ENCODE assay signal across 8 cellular contexts in the genomic region with DNA sequence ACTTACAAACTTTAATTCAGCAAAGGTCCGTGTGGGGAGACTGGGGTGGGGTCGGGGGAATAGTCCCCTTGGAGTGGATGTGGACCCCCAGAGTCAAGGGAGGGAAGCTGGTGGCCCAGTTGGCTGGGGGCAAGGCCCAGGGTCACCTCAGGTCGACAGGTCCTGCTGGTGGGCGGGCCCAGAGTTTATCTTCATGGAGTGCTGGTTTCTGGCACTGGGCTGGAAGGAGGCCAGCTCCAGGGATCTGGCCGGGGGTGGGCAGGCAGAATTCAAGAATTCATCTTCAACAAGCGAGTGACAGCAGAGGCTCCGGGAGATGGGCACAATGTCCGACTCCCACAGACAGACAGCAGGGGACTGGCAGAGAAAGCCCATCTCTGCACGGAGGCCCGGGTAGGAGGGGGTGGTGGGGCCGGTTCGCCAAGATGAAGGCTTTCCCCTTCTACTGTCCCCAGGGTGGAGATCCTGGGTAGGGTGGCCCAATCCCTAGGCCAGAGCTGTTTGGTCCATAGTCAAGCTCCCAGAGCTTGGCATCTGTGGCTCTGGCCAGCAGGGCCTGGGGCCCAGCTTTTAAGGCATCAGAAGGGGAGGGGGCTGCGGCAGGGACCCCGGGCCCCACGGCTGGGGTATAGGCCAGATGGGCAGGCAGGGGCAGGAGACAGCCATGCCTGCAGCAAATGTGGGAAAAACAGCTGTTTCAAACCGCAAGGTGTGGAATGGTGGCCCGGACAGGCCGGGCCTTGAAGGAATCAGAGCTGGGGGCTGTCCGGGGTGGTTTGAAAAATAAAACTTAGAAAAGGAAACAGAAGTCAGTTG.
A peak's percentile ranks its signal among the peaks of the same experiment; 100 is the strongest.
DNase-seq lines count a peak whose midpoint lies in the region; ATAC-seq and TF ChIP-seq lines count a peak whose summit lies in the region.

No MANE protein-coding gene starts in this region.

- H3K27me3 ChIP-seq in WERI-Rb-1 (ENCODE audit: insufficient read depth, low read depth, severe bottlenecking) (no peaks in the 10 kb centered on the region), iPS-20b (ENCODE audit: insufficient read depth, low read length) (no peaks in the 10 kb centered on the region), stomach smooth muscle (ENCODE audit: control insufficient read depth in 1 of 2, insufficient read depth in 2 of 2, low read length in 2 of 2) (no peaks in the 10 kb centered on the region)

- H3K27ac ChIP-seq in WERI-Rb-1 (peak overlapping the region; percentile 71), iPS-20b (ENCODE audit: low read length) (no peak overlapping the region), stomach smooth muscle (ENCODE audit: low read length) (no peak overlapping the region)

- H3K36me3 ChIP-seq in WERI-Rb-1 (peaks cover 58% of the 10 kb centered on the region), iPS-20b (ENCODE audit: insufficient read depth, low read depth, low read length) (peaks cover 34% of the 10 kb centered on the region), stomach smooth muscle (ENCODE audit: control insufficient read depth in 2 of 2, insufficient read depth in 2 of 2, low read length in 2 of 2) (peaks cover 16 to 31% of the 10 kb centered on the region in 2 donors)

- peak overlapping the region; percentile 78; the same call in 1 of the 2 replicates for H3K9ac ChIP-seq in iPS-20b (ENCODE audit: low read depth, low read length)
- peak overlapping the region in 1 of 2 donors; percentile 79 for H3K9ac ChIP-seq in stomach smooth muscle (ENCODE audit: low read length in 2 of 2)

- H3K4me3 ChIP-seq in WERI-Rb-1 (ENCODE audit: low read depth, low read length) (peak overlapping the region; percentile 86; the same call in 1 of the 2 replicates), iPS-20b (ENCODE audit: low read length) (peak overlapping the region; percentile 87; the same call in 1 of the 2 replicates), stomach smooth muscle (ENCODE audit: low read length in 2 of 2) (peak overlapping the region; percentile 85 to 91)

- TF ChIP-seq CTCF in WERI-Rb-1 (IDR thresholded peaks at IDR 0.05; ENCODE audit: low read depth, low read length), result no peak

- DNase-seq in NCI-H2196 (lab: John Stamatoyannopoulos, UW; ENCODE audit: unreplicated experiment) (peak; percentile 44), NCI-H2196 treated with DMSO at 0.1 percent for 48 hours (lab: John Stamatoyannopoulos, UW; ENCODE audit: unreplicated experiment) (no peak), WERI-Rb-1 (peak; percentile 41), SKM-1 treated with dmso at 0.1 percent for 144 hours (lab: John Stamatoyannopoulos, UW; ENCODE audit: unreplicated experiment) (no peak)

- H3K4me1 ChIP-seq in iPS-20b (ENCODE audit: insufficient read depth, low read length) (no peaks in the 10 kb centered on the region; the same call in 1 of the 2 replicates), stomach smooth muscle (ENCODE audit: control insufficient read depth, insufficient read depth, low read length) (peaks cover 12% of the 10 kb centered on the region)

- H3K9me3 ChIP-seq in WERI-Rb-1 (ENCODE audit: severe bottlenecking) (no peaks in the 10 kb centered on the region), iPS-20b (ENCODE audit: insufficient read depth, low read depth, low read length) (no peaks in the 10 kb centered on the region), stomach smooth muscle (ENCODE audit: control insufficient read depth in 2 of 2, low read length in 2 of 2) (no peaks in the 10 kb centered on the region)

- ATAC-seq in GM18867 (IDR thresholded peaks at IDR 0.05; ENCODE audit: unreplicated experiment) (no peak), HG02588 (IDR thresholded peaks at IDR 0.05; ENCODE audit: unreplicated experiment) (no peak)

Comparison
In these comparisons a context has a peak if more than half of its experiments do, and no peak if none do; other contexts are left out.
1. DNase-seq: peak in NCI-H2196 (single experiment) and WERI-Rb-1 (single experiment); none in NCI-H2196 treated with DMSO at 0.1 percent for 48 hours (single experiment) and SKM-1 treated with dmso at 0.1 percent for 144 hours (single experiment).
2. Peak in every context shown above with its lines, with median percentiles within 50 percentile points of each other: H3K4me3 ChIP-seq.